20 cellular contexts compared by ENCODE assay signal in the genomic region with DNA sequence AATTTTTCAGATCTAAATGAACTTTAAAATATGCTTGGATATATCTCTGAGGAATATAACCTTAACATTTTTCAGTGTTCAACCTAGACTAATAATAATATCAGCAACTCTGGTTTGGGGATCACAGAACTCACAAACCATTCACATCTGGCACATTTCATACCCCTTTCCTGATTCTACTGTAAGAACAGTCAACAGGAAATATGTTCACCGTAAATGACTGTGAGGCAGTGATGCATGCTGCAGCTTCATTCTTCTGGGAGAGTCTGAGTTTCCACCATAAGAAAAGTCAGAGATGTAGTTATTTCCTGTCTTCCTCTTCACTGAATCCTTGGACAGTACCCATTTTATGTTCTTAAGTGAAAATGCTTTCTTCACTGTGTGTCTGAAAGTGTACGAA.
DNase-seq lines count a peak whose midpoint lies in the region; ATAC-seq and TF ChIP-seq lines count a peak whose summit lies in the region.
"Had no signal": no experiment of that assay in that cellular context is flagged by ENCODE, and none has a peak within 500 bp of the region (broad histone marks: within the 10 kb centered on the region; RNA-seq: fewer than 3 reads in every experiment).

No MANE protein-coding gene starts in this region.

- no peaks in the 10 kb centered on the region for H4K20me1 ChIP-seq in OCI-LY7 (ENCODE audit: insufficient read depth, low read length)
- no peaks in the 10 kb centered on the region for H4K20me1 ChIP-seq in hepatocyte (ENCODE audit: insufficient read depth, poor library complexity, severe bottlenecking)

- no peaks in the 10 kb centered on the region for H3K27me3 Mint-ChIP-seq in stimulated activated naive B cell treated with anti-CD40 and anti-IgM and Interleukin-4, amounts not matched to agents 10 μg/mL and 1 μg/mL and 100 μg/mL, for 72 hours

- H2AFZ ChIP-seq in OCI-LY7 (ENCODE audit: low read length) (peak overlapping the region; percentile 84; the same call in 1 of the 2 replicates), hepatocyte (no peak overlapping the region)

- WGBS in hepatocyte (ENCODE audit: low lambda C conversion rate, missing lambda C conversion rate), result 81% methylated on average over 2 of the region's 2 CpGs

- no peaks in the 10 kb centered on the region for H3K9me2 ChIP-seq in OCI-LY7 (ENCODE audit: insufficient read depth, low read length)
- H3K9me2 ChIP-seq in hepatocyte (replicated peaks; ENCODE audit: insufficient read depth), result no peaks in the 10 kb centered on the region

- no peaks in the 10 kb centered on the region for H3K36me3 Mint-ChIP-seq in activated naive CD4-positive, alpha-beta T cell treated with anti-CD3 and anti-CD28 coated beads, Interleukin-2, amount 50 U/mL, for 72 hours
- no peaks in the 10 kb centered on the region for H3K36me3 Mint-ChIP-seq in stimulated activated naive B cell treated with anti-CD40 and anti-IgM and Interleukin-4, amounts not matched to agents 10 μg/mL and 1 μg/mL and 100 μg/mL, for 72 hours

- no peaks in the 10 kb centered on the region for H3K9me3 ChIP-seq in OCI-LY7 (ENCODE audit: low read length)
- no peaks in the 10 kb centered on the region for H3K9me3 ChIP-seq in hepatocyte (ENCODE audit: low read depth)
- H3K9me3 ChIP-seq: heart left ventricle had no signal

- POLR2A ChIA-PET in OCI-LY7 (lab: Charles Lee), result interaction anchor here (0.8 to 0.9 kb wide), 2 partner anchors 21 to 36 kb away, joined by 3 to 7 read pairs; no protein-coding TSS in a partner anchor

- peaks cover 36% of the 10 kb centered on the region for H3K4me1 ChIP-seq in OCI-LY7 (ENCODE audit: insufficient read depth, low read length, poor library complexity, severe bottlenecking)
- peaks cover 16% of the 10 kb centered on the region for H3K4me1 ChIP-seq in hepatocyte (ENCODE audit: insufficient read depth)

- H3K4me3 ChIP-seq in OCI-LY7 (ENCODE audit: low read depth, low read length, poor library complexity, severe bottlenecking), result peak overlapping the region; percentile 14
- H3K4me3 ChIP-seq in hepatocyte, result no peak overlapping the region
- H3K4me3 ChIP-seq: heart left ventricle had no signal

- TF ChIP-seq CTCF in OCI-LY7 (conservative IDR thresholded peaks at IDR 0.05; ENCODE audit: low read length), result no peak
- TF ChIP-seq CTCF in hepatocyte (IDR thresholded peaks at IDR 0.05; ENCODE audit: poor library complexity), result no peak

- H3K79me2 ChIP-seq in OCI-LY7 (ENCODE audit: insufficient read depth, low read depth, low read length) (no peaks in the 10 kb centered on the region), hepatocyte (no peaks in the 10 kb centered on the region)

- H3K36me3 ChIP-seq in OCI-LY7 (ENCODE audit: insufficient read depth, low read length) (no peaks in the 10 kb centered on the region), hepatocyte (replicated peaks; ENCODE audit: insufficient read depth, low read depth) (no peaks in the 10 kb centered on the region)
- H3K36me3 ChIP-seq: heart left ventricle had no signal

- ATAC-seq in activated naive CD4-positive, alpha-beta T cell treated with anti-CD3 and anti-CD28 coated beads, Interleukin-2, amount 50 U/mL, for 72 hours, result peak; percentile 50 to 69
- peak; percentile 66 to 92 for ATAC-seq in stimulated activated naive B cell treated with anti-CD40 and anti-IgM and Interleukin-4, amounts not matched to agents 10 μg/mL and 1 μg/mL and 100 μg/mL, for 72 hours (replicated peaks)
- ATAC-seq: esophagus mucosa; heart left ventricle; stimulated activated naive CD8-positive, alpha-beta T cell treated with anti-CD3 and anti-CD28 coated beads, Interleukin-15, Interleukin-2, amounts not matched to agents 100 U/mL and 50 U/mL, for 24 hours had no signal

- DNase-seq in activated naive CD4-positive, alpha-beta T cell treated with anti-CD3 and anti-CD28 coated beads, Interleukin-2, amount 50 U/mL, for 72 hours (ENCODE audit: low spot score in 2 of 2), result no peak
- no peak for DNase-seq in activated naive CD4-positive, alpha-beta T cell (lab: John Stamatoyannopoulos, UW)
- DNase-seq in OCI-LY7 (ENCODE audit: low spot score), result peak; percentile 82
- no peak for DNase-seq in hepatocyte (ENCODE audit: low spot score)
- no peak for DNase-seq in stimulated activated naive B cell treated with anti-CD40 and anti-IgM and Interleukin-4, amounts not matched to agents 10 μg/mL and 1 μg/mL and 100 μg/mL, for 72 hours
- no peak for DNase-seq in NCI-H524 treated with DMSO at 0.1 percent for 48 hours (lab: John Stamatoyannopoulos, UW)
- DNase-seq in NCI-H2081 (lab: John Stamatoyannopoulos, UW), result no peak
- DNase-seq in COLO829 (ENCODE audit: low spot score), result no peak
- DNase-seq: activated CD4-positive, alpha-beta T cell treated with anti-CD3 and anti-CD28 coated beads, Interleukin-2, amount 10 ng/mL, durations not matched to agents 24 days and 14 days; cortex of kidney; DMS 273 treated with DMSO at 0.1 percent for 48 hours; heart left ventricle; Kasumi-1; kidney; NCI-H1436; NCI-H345; stimulated activated naive CD8-positive, alpha-beta T cell treated with anti-CD3 and anti-CD28 coated beads, Interleukin-15, Interleukin-2, amounts not matched to agents 100 U/mL and 50 U/mL, for 24 hours; T1000 had no signal

- BruUV-seq in OCI-LY7 (replicated peaks; lab: Mats Ljungman, UMichigan), result no TSS peak

- no peak overlapping the region for H3K4me3 Mint-ChIP-seq in stimulated activated naive B cell treated with anti-CD40 and anti-IgM and Interleukin-4, amounts not matched to agents 10 μg/mL and 1 μg/mL and 100 μg/mL, for 72 hours
- H3K4me3 Mint-ChIP-seq: activated CD4-positive, alpha-beta T cell treated with anti-CD3 and anti-CD28 coated beads, Interleukin-2, amount 10 ng/mL, durations not matched to agents 24 days and 14 days; activated T-helper 1 cell treated with anti-CD3 and anti-CD28 coated beads, Interleukin-12 subunit alpha, Interleukin-12 subunit beta, Interleukin-2, Interleukin-4 antibody, amounts not matched to agents 30 ng/mL and 10 ng/mL and 1 ng/mL, durations not matched to agents 14 hours and 24 hours and 36 hours had no signal

- H3K27ac Mint-ChIP-seq in activated naive CD4-positive, alpha-beta T cell treated with anti-CD3 and anti-CD28 coated beads, Interleukin-2, amount 50 U/mL, for 72 hours, result no peak overlapping the region
- no peak overlapping the region for H3K27ac Mint-ChIP-seq in stimulated activated naive B cell treated with anti-CD40 and anti-IgM and Interleukin-4, amounts not matched to agents 10 μg/mL and 1 μg/mL and 100 μg/mL, for 72 hours
- H3K27ac Mint-ChIP-seq: activated CD4-positive, alpha-beta T cell treated with anti-CD3 and anti-CD28 coated beads, Interleukin-2, amount 10 ng/mL, durations not matched to agents 24 days and 14 days; activated T-helper 1 cell treated with anti-CD3 and anti-CD28 coated beads, Interleukin-12 subunit alpha, Interleukin-12 subunit beta, Interleukin-2, Interleukin-4 antibody, amounts not matched to agents 30 ng/mL and 10 ng/mL and 1 ng/mL, durations not matched to agents 14 hours and 24 hours and 36 hours had no signal

- H3K9me3 Mint-ChIP-seq in activated naive CD4-positive, alpha-beta T cell treated with anti-CD3 and anti-CD28 coated beads, Interleukin-2, amount 50 U/mL, for 72 hours, result no peaks in the 10 kb centered on the region
- no peaks in the 10 kb centered on the region for H3K9me3 Mint-ChIP-seq in stimulated activated naive B cell treated with anti-CD40 and anti-IgM and Interleukin-4, amounts not matched to agents 10 μg/mL and 1 μg/mL and 100 μg/mL, for 72 hours
- H3K9me3 Mint-ChIP-seq: activated CD4-positive, alpha-beta T cell treated with anti-CD3 and anti-CD28 coated beads, Interleukin-2, amount 10 ng/mL, durations not matched to agents 24 days and 14 days; activated T-helper 1 cell treated with anti-CD3 and anti-CD28 coated beads, Interleukin-12 subunit alpha, Interleukin-12 subunit beta, Interleukin-2, Interleukin-4 antibody, amounts not matched to agents 30 ng/mL and 10 ng/mL and 1 ng/mL, durations not matched to agents 14 hours and 24 hours and 36 hours had no signal

- CTCF ChIA-PET in OCI-LY7 (lab: Charles Lee; ENCODE audit: unreplicated experiment), result no interaction called here

- H3K4me2 ChIP-seq in OCI-LY7 (ENCODE audit: low read length) (peak overlapping the region; percentile 54), hepatocyte (no peak overlapping the region)

- no peaks in the 10 kb centered on the region for H3K27me3 ChIP-seq in hepatocyte
- H3K27me3 ChIP-seq: heart left ventricle had no signal

- peak overlapping the region; percentile 68 for H3K27ac ChIP-seq in OCI-LY7 (ENCODE audit: low read depth, low read length, poor library complexity, severe bottlenecking)
- H3K27ac ChIP-seq in hepatocyte, result peak overlapping the region; percentile 78
- H3K27ac ChIP-seq: heart left ventricle had no signal

- peaks cover 17 to 19% of the 10 kb centered on the region in 2 donors for H3K4me1 Mint-ChIP-seq in stimulated activated naive B cell treated with anti-CD40 and anti-IgM and Interleukin-4, amounts not matched to agents 10 μg/mL and 1 μg/mL and 100 μg/mL, for 72 hours

- intact Hi-C loops in OCI-LY7 (cut with micrococcal nuclease; ENCODE audit: unreplicated experiment), result no loop called here
